2 cellular contexts compared by ENCODE assay signal in the genomic region with DNA sequence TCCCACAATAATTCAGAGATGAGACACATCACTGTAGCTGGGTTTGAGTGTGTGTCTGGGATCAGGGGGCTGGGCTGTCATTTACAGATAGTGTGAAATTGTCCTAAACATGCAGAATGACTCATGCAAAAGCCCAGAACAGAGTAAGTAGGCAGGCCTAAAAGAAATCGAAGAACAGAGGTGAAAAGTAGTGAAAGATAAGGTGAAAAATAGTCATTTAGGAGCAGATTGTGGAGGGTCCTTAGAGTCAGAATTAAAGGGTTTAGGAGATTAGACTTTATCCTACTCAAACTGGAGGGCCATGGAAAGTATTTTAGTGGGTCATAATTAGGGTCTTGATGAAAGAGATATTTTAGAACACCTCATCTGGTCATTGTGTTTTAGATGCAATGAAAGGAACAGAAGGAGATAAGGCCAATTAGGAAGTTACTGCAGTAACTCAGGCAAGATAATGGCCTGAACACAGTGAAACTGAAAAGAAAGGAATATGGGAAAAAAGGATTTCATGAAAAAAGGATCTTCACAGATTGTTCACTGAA.
A peak's percentile ranks its signal among the peaks of the same experiment; 100 is the strongest.
TF ChIP-seq lines count a peak whose summit lies in the region.

No MANE protein-coding gene starts in this region.

TF ChIP-seq in HEK293, 187 proteins besides CTCF, POLR2A, EP300 and RAD21 (continued from another document and continues in another):
- TF ChIP-seq, protein P1, sequence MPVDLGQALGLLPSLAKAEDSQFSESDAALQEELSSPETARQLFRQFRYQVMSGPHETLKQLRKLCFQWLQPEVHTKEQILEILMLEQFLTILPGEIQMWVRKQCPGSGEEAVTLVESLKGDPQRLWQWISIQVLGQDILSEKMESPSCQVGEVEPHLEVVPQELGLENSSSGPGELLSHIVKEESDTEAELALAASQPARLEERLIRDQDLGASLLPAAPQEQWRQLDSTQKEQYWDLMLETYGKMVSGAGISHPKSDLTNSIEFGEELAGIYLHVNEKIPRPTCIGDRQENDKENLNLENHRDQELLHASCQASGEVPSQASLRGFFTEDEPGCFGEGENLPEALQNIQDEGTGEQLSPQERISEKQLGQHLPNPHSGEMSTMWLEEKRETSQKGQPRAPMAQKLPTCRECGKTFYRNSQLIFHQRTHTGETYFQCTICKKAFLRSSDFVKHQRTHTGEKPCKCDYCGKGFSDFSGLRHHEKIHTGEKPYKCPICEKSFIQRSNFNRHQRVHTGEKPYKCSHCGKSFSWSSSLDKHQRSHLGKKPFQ (tag by site-specific recombination; IDR thresholded peaks at IDR 0.05): no peak
- TF ChIP-seq ZBTB7A (tag by site-specific recombination; IDR thresholded peaks at IDR 0.05; ENCODE audit: low read depth) (no peak), ZSCAN16 (tag by site-specific recombination; IDR thresholded peaks at IDR 0.05) (no peak), HOXA7 (CRISPR knock-in tag; IDR thresholded peaks at IDR 0.05; ENCODE audit: borderline replicate concordance) (no peak), ZBTB10 (tag by site-specific recombination; IDR thresholded peaks at IDR 0.05) (no peak), TCF7L2 (IDR thresholded peaks at IDR 0.05; ENCODE audit: borderline replicate concordance, low read depth, low read length) (peak; percentile 74), ZNF768 (tag by site-specific recombination; IDR thresholded peaks at IDR 0.05) (no peak), ZFP41 (tag by site-specific recombination; IDR thresholded peaks at IDR 0.05; ENCODE audit: borderline replicate concordance) (no peak), ZNF639 (tag by site-specific recombination; IDR thresholded peaks at IDR 0.05) (no peak), MEIS1 (CRISPR knock-in tag; IDR thresholded peaks at IDR 0.05; ENCODE audit: borderline replicate concordance) (no peak), YY1 (tag by site-specific recombination; IDR thresholded peaks at IDR 0.05) (no peak), SP7 (tag by site-specific recombination; IDR thresholded peaks at IDR 0.05) (peak; percentile 96), ZNF664 (tag by site-specific recombination; IDR thresholded peaks at IDR 0.05) (no peak)
- TF ChIP-seq, protein P2, sequence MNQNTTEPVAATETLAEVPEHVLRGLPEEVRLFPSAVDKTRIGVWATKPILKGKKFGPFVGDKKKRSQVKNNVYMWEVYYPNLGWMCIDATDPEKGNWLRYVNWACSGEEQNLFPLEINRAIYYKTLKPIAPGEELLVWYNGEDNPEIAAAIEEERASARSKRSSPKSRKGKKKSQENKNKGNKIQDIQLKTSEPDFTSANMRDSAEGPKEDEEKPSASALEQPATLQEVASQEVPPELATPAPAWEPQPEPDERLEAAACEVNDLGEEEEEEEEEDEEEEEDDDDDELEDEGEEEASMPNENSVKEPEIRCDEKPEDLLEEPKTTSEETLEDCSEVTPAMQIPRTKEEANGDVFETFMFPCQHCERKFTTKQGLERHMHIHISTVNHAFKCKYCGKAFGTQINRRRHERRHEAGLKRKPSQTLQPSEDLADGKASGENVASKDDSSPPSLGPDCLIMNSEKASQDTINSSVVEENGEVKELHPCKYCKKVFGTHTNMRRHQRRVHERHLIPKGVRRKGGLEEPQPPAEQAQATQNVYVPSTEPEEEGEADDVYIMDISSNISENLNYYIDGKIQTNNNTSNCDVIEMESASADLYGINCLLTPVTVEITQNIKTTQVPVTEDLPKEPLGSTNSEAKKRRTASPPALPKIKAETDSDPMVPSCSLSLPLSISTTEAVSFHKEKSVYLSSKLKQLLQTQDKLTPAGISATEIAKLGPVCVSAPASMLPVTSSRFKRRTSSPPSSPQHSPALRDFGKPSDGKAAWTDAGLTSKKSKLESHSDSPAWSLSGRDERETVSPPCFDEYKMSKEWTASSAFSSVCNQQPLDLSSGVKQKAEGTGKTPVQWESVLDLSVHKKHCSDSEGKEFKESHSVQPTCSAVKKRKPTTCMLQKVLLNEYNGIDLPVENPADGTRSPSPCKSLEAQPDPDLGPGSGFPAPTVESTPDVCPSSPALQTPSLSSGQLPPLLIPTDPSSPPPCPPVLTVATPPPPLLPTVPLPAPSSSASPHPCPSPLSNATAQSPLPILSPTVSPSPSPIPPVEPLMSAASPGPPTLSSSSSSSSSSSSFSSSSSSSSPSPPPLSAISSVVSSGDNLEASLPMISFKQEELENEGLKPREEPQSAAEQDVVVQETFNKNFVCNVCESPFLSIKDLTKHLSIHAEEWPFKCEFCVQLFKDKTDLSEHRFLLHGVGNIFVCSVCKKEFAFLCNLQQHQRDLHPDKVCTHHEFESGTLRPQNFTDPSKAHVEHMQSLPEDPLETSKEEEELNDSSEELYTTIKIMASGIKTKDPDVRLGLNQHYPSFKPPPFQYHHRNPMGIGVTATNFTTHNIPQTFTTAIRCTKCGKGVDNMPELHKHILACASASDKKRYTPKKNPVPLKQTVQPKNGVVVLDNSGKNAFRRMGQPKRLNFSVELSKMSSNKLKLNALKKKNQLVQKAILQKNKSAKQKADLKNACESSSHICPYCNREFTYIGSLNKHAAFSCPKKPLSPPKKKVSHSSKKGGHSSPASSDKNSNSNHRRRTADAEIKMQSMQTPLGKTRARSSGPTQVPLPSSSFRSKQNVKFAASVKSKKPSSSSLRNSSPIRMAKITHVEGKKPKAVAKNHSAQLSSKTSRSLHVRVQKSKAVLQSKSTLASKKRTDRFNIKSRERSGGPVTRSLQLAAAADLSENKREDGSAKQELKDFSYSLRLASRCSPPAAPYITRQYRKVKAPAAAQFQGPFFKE (tag by site-specific recombination; IDR thresholded peaks at IDR 0.05; ENCODE audit: borderline replicate concordance): no peak

TF ChIP-seq in SK-N-SH treated with all-trans-retinoic acid at 6 μM for 48 hours, 23 proteins besides CTCF, POLR2A, EP300 and RAD21:
- TF ChIP-seq TSHZ2 (CRISPR knock-in tag; IDR thresholded peaks at IDR 0.05) (peak; percentile 22; the same call in 1 of the 2 replicates), ARNTL (CRISPR knock-in tag; IDR thresholded peaks at IDR 0.05; ENCODE audit: borderline replicate concordance, low read depth) (no peak)
